In the genomic region with DNA sequence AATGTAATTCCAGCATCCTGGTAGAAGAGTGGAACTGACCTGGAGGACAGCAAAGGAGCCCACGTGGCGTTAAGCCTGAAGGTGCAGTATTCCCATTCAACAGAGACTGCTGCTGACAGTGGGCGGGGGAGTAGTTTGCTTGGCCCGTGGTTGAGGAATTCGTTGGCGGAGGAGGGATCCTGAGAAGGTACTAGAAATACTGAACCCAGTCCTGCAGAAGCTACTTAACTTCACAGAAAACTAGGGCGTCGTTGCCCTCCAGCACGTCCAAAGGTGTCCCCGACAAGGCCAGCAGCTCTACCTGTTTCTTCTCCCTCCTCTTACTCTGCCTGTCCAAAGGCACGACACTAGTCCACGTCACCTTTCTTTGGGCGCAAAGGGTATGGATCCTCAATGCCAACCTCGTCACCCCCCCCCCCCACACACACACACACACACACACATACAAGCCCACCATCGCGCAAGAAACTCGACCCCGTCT, we compare ENCODE assay signal across 1 cellular context.
TF ChIP-seq lines count a peak whose summit lies in the region.

No MANE protein-coding gene starts in this region.

TF ChIP-seq in K562, 482 proteins besides CTCF, POLR2A, EP300 and RAD21 (continued from another document):
- TF ChIP-seq SIN3A (IDR thresholded peaks at IDR 0.05; ENCODE audit: borderline replicate concordance in 2 of 2, control insufficient read depth in 1 of 2, low read depth in 2 of 2, low read length in 2 of 2) (peak; percentile 63 to 93; a peak in 3 of 4 replicates), PYGO2 (tag; IDR thresholded peaks at IDR 0.05) (no peak), MYC (IDR thresholded peaks at IDR 0.05; ENCODE audit: low read depth, low read length) (peak; percentile 62; the same call in 1 of the 2 replicates), MYC (CRISPR knock-in tag; IDR thresholded peaks at IDR 0.05; ENCODE audit: borderline replicate concordance, low read depth) (no peak), CEBPG (CRISPR knock-in tag; IDR thresholded peaks at IDR 0.05) (no peak), CEBPG (tag; conservative IDR thresholded peaks at IDR 0.05 in 1 of 2, IDR thresholded peaks at IDR 0.05 in 1 of 2) (no peak), PHB (CRISPR knock-in tag; IDR thresholded peaks at IDR 0.05) (no peak), TCF7L2 (IDR thresholded peaks at IDR 0.05; ENCODE audit: low read depth, low read length) (no peak), L3MBTL2 (IDR thresholded peaks at IDR 0.05) (peak; percentile 53), ZNF133 (CRISPR knock-in tag; IDR thresholded peaks at IDR 0.05) (no peak), OTX1 (CRISPR knock-in tag; IDR thresholded peaks at IDR 0.05) (0 out of 2 replicates have a peak, but pooled peaks have one; percentile 87)
- TF ChIP-seq, protein P1, sequence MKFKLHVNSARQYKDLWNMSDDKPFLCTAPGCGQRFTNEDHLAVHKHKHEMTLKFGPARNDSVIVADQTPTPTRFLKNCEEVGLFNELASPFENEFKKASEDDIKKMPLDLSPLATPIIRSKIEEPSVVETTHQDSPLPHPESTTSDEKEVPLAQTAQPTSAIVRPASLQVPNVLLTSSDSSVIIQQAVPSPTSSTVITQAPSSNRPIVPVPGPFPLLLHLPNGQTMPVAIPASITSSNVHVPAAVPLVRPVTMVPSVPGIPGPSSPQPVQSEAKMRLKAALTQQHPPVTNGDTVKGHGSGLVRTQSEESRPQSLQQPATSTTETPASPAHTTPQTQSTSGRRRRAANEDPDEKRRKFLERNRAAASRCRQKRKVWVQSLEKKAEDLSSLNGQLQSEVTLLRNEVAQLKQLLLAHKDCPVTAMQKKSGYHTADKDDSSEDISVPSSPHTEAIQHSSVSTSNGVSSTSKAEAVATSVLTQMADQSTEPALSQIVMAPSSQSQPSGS (CRISPR knock-in tag; IDR thresholded peaks at IDR 0.05): no peak
- TF ChIP-seq, protein P2, sequence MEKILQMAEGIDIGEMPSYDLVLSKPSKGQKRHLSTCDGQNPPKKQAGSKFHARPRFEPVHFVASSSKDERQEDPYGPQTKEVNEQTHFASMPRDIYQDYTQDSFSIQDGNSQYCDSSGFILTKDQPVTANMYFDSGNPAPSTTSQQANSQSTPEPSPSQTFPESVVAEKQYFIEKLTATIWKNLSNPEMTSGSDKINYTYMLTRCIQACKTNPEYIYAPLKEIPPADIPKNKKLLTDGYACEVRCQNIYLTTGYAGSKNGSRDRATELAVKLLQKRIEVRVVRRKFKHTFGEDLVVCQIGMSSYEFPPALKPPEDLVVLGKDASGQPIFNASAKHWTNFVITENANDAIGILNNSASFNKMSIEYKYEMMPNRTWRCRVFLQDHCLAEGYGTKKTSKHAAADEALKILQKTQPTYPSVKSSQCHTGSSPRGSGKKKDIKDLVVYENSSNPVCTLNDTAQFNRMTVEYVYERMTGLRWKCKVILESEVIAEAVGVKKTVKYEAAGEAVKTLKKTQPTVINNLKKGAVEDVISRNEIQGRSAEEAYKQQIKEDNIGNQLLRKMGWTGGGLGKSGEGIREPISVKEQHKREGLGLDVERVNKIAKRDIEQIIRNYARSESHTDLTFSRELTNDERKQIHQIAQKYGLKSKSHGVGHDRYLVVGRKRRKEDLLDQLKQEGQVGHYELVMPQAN (IDR thresholded peaks at IDR 0.05; ENCODE audit: borderline replicate concordance): peak; percentile 86; the same call in 1 of the 2 replicates
- TF ChIP-seq, protein P3, sequence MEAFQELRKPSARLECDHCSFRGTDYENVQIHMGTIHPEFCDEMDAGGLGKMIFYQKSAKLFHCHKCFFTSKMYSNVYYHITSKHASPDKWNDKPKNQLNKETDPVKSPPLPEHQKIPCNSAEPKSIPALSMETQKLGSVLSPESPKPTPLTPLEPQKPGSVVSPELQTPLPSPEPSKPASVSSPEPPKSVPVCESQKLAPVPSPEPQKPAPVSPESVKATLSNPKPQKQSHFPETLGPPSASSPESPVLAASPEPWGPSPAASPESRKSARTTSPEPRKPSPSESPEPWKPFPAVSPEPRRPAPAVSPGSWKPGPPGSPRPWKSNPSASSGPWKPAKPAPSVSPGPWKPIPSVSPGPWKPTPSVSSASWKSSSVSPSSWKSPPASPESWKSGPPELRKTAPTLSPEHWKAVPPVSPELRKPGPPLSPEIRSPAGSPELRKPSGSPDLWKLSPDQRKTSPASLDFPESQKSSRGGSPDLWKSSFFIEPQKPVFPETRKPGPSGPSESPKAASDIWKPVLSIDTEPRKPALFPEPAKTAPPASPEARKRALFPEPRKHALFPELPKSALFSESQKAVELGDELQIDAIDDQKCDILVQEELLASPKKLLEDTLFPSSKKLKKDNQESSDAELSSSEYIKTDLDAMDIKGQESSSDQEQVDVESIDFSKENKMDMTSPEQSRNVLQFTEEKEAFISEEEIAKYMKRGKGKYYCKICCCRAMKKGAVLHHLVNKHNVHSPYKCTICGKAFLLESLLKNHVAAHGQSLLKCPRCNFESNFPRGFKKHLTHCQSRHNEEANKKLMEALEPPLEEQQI (IDR thresholded peaks at IDR 0.05): no peak
- TF ChIP-seq, protein P4, sequence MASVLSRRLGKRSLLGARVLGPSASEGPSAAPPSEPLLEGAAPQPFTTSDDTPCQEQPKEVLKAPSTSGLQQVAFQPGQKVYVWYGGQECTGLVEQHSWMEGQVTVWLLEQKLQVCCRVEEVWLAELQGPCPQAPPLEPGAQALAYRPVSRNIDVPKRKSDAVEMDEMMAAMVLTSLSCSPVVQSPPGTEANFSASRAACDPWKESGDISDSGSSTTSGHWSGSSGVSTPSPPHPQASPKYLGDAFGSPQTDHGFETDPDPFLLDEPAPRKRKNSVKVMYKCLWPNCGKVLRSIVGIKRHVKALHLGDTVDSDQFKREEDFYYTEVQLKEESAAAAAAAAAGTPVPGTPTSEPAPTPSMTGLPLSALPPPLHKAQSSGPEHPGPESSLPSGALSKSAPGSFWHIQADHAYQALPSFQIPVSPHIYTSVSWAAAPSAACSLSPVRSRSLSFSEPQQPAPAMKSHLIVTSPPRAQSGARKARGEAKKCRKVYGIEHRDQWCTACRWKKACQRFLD (CRISPR knock-in tag; IDR thresholded peaks at IDR 0.05): 0 out of 2 replicates have a peak, but pooled peaks have one; percentile 9
- TF ChIP-seq, protein P5, sequence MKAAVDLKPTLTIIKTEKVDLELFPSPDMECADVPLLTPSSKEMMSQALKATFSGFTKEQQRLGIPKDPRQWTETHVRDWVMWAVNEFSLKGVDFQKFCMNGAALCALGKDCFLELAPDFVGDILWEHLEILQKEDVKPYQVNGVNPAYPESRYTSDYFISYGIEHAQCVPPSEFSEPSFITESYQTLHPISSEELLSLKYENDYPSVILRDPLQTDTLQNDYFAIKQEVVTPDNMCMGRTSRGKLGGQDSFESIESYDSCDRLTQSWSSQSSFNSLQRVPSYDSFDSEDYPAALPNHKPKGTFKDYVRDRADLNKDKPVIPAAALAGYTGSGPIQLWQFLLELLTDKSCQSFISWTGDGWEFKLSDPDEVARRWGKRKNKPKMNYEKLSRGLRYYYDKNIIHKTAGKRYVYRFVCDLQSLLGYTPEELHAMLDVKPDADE (conservative IDR thresholded peaks at IDR 0.05; ENCODE audit: control insufficient read depth, low read depth, low read length): peak; percentile 63; the same call in 1 of the 2 replicates
- TF ChIP-seq, protein P6, sequence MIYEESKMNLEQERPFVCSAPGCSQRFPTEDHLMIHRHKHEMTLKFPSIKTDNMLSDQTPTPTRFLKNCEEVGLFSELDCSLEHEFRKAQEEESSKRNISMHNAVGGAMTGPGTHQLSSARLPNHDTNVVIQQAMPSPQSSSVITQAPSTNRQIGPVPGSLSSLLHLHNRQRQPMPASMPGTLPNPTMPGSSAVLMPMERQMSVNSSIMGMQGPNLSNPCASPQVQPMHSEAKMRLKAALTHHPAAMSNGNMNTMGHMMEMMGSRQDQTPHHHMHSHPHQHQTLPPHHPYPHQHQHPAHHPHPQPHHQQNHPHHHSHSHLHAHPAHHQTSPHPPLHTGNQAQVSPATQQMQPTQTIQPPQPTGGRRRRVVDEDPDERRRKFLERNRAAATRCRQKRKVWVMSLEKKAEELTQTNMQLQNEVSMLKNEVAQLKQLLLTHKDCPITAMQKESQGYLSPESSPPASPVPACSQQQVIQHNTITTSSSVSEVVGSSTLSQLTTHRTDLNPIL (CRISPR knock-in tag; IDR thresholded peaks at IDR 0.05): no peak
TF ChIP-seq in K562: peak in this region for 27.
